ENCODE assay signal across 1 cellular context in the genomic region with DNA sequence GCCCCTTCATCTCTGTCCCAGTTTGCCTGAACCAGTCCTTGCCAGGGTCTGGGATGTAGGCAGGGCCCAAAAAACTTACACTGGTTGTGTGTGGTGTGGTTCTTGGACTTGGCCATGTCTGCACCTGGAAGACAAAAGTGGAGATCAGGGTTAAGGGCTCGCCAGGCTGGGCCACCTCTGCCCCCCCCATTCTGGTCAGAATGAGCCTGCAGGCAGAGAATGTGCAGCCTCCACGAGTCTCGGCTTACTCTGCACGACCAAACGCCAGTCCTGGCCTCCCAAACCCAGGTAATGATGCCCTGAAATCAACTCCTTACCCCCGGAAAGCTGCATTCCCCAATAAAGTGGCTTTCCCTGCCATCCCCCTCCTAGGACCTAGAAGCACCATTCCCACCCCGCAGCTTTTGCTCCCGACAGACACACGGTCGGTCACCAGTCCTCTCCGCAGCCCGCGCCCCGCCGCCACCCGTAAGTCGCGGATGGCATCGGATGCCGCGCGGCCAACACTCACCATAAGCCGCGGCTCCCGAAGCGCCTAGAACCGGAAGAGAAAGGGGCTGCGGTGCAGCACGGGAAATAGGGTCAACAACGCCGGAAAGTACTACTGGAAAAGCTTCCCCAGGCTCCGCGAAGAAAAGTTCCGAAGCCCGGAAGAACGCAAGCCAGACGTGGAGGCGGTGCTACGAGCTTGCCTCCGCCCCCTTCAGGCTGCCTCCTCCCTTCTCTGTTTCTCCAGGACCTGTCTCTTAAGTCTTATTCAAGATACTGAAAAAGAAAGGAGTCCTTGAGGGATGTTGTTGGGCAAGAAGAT.
A peak's percentile ranks its signal among the peaks of the same experiment; 100 is the strongest.
TF ChIP-seq lines count a peak whose summit lies in the region.

A gene (minus strand): TSS at position 550 of the 811 bp plus-strand sequence. CDS start 434 bp downstream, at position 116.

TF ChIP-seq in K562, 482 proteins besides CTCF, POLR2A, EP300 and RAD21 (continued from another document and continues in another):
- TF ChIP-seq PHF8 (IDR thresholded peaks at IDR 0.05; ENCODE audit: borderline replicate concordance, low read length) (peak; percentile 89), MAZ (CRISPR knock-in tag; conservative IDR thresholded peaks at IDR 0.05 in 1 of 2, IDR thresholded peaks at IDR 0.05 in 1 of 2) (peak; percentile 34 to 54; a peak in 2 of 4 replicates), SUPT5H (IDR thresholded peaks at IDR 0.05) (peak; percentile 96), NFRKB (IDR thresholded peaks at IDR 0.05; ENCODE audit: low read depth) (peak; percentile 91), POLR2AphosphoS5 (IDR thresholded peaks at IDR 0.05; ENCODE audit: control insufficient read depth, insufficient read depth, low read depth, low read length) (peak; percentile 94), HMG20B (CRISPR knock-in tag; IDR thresholded peaks at IDR 0.05) (no peak), CREBBP (IDR thresholded peaks at IDR 0.05; ENCODE audit: low read depth, low read length) (no peak), ZNF830 (CRISPR knock-in tag; IDR thresholded peaks at IDR 0.05) (no peak), MCM7 (IDR thresholded peaks at IDR 0.05) (no peak), SIN3A (IDR thresholded peaks at IDR 0.05; ENCODE audit: borderline replicate concordance in 2 of 2, control insufficient read depth in 1 of 2, low read depth in 2 of 2, low read length in 2 of 2) (no peak), ARID2 (IDR thresholded peaks at IDR 0.05) (no peak), ZNF696 (CRISPR knock-in tag; conservative IDR thresholded peaks at IDR 0.05) (no peak), SAFB (IDR thresholded peaks at IDR 0.05; ENCODE audit: borderline replicate concordance, low read depth, low read length) (no peak), GABPA (tag; conservative IDR thresholded peaks at IDR 0.05; ENCODE audit: low read depth) (peak; percentile 99), THRAP3 (IDR thresholded peaks at IDR 0.05; ENCODE audit: borderline replicate concordance) (peak; percentile 31; the same call in 1 of the 2 replicates), GATA2 (CRISPR knock-in tag; IDR thresholded peaks at IDR 0.05) (no peak), KDM1A (IDR thresholded peaks at IDR 0.05) (no peak), CBX1 (IDR thresholded peaks at IDR 0.05; ENCODE audit: low read depth) (peak; percentile 78), TARDBP (IDR thresholded peaks at IDR 0.05) (no peak)
- TF ChIP-seq, protein P1, sequence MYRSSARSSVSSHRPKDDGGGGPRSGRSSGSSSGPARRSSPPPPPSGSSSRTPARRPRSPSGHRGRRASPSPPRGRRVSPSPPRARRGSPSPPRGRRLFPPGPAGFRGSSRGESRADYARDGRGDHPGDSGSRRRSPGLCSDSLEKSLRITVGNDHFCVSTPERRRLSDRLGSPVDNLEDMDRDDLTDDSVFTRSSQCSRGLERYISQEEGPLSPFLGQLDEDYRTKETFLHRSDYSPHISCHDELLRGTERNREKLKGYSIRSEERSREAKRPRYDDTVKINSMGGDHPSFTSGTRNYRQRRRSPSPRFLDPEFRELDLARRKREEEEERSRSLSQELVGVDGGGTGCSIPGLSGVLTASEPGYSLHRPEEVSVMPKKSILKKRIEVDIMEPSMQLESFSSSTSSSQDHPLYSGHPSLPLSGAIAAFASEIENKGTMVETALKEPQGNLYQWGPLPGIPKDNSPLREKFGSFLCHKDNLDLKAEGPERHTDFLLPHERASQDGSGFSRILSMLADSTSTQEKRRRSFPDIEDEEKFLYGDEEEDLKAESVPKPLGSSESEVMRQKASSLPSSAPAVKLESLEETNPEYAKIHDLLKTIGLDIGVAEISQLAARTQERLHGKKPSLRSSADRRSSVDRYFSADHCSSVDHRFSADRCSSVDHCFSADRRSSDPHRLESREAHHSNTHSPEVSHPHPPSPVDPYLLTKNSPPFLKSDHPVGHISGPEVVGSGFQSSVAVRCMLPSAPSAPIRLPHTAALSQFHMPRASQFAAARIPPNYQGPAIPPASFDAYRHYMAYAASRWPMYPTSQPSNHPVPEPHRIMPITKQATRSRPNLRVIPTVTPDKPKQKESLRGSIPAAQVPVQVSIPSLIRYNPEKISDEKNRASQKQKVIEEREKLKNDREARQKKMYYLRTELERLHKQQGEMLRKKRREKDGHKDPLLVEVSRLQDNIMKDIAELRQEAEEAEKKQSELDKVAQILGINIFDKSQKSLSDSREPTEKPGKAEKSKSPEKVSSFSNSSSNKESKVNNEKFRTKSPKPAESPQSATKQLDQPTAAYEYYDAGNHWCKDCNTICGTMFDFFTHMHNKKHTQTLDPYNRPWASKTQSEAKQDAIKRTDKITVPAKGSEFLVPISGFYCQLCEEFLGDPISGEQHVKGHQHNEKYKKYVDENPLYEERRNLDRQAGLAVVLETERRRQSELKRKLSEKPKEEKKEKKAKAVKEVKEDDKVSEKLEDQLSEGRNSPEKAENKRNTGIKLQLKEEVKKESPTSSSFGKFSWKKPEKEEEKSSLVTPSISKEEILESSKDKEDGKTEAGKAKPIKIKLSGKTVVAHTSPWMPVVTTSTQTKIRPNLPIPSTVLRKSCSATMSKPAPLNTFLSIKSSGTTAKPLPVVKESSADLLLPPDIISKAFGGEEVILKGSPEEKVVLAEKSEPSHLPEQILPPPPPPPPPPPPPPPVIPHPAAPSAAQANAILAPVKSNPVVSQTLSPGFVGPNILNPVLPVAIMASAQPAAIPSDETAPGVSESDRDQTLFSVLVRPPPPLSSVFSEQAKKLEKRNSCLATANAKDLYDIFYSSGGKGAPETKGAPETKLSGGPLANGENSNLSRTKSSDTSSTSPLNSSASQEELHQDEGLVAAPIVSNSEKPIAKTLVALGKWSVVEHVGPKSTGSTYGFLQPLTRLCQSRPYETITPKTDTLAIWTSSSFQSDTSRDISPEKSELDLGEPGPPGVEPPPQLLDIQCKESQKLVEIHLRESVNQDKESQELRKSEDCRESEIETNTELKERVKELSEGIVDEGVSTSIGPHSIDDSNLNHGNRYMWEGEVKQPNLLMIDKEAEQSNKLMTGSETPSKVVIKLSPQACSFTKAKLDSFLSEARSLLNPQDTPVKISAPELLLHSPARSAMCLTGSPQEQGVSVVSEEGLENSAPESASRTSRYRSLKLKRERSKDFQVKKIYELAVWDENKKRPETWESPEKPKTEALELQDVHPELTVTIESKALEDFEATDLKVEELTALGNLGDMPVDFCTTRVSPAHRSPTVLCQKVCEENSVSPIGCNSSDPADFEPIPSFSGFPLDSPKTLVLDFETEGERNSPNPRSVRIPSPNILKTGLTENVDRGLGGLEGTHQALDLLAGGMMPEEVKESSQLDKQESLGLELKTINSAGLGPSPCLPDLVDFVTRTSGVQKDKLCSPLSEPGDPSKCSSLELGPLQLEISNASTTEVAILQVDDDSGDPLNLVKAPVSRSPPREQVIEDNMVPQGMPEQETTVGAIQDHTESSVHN (IDR thresholded peaks at IDR 0.05; ENCODE audit: borderline replicate concordance in 1 of 2, low read depth in 1 of 2), result peak in 1 of 2 experiments; percentile 91; a peak in 2 of 4 replicates
- TF ChIP-seq, protein P2, sequence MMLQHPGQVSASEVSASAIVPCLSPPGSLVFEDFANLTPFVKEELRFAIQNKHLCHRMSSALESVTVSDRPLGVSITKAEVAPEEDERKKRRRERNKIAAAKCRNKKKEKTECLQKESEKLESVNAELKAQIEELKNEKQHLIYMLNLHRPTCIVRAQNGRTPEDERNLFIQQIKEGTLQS (IDR thresholded peaks at IDR 0.05), result no peak
- TF ChIP-seq, protein P2 (CRISPR knock-in tag; conservative IDR thresholded peaks at IDR 0.05), result 0 out of 2 replicates have a peak, but pooled peaks have one; percentile 60
- TF ChIP-seq, protein P3, sequence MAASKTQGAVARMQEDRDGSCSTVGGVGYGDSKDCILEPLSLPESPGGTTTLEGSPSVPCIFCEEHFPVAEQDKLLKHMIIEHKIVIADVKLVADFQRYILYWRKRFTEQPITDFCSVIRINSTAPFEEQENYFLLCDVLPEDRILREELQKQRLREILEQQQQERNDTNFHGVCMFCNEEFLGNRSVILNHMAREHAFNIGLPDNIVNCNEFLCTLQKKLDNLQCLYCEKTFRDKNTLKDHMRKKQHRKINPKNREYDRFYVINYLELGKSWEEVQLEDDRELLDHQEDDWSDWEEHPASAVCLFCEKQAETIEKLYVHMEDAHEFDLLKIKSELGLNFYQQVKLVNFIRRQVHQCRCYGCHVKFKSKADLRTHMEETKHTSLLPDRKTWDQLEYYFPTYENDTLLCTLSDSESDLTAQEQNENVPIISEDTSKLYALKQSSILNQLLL (CRISPR knock-in tag; IDR thresholded peaks at IDR 0.05; ENCODE audit: borderline replicate concordance), result no peak
- TF ChIP-seq, protein P4, sequence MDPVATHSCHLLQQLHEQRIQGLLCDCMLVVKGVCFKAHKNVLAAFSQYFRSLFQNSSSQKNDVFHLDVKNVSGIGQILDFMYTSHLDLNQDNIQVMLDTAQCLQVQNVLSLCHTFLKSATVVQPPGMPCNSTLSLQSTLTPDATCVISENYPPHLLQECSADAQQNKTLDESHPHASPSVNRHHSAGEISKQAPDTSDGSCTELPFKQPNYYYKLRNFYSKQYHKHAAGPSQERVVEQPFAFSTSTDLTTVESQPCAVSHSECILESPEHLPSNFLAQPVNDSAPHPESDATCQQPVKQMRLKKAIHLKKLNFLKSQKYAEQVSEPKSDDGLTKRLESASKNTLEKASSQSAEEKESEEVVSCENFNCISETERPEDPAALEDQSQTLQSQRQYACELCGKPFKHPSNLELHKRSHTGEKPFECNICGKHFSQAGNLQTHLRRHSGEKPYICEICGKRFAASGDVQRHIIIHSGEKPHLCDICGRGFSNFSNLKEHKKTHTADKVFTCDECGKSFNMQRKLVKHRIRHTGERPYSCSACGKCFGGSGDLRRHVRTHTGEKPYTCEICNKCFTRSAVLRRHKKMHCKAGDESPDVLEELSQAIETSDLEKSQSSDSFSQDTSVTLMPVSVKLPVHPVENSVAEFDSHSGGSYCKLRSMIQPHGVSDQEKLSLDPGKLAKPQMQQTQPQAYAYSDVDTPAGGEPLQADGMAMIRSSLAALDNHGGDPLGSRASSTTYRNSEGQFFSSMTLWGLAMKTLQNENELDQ (CRISPR knock-in tag; IDR thresholded peaks at IDR 0.05; ENCODE audit: borderline replicate concordance), result no peak
- TF ChIP-seq, protein P5, sequence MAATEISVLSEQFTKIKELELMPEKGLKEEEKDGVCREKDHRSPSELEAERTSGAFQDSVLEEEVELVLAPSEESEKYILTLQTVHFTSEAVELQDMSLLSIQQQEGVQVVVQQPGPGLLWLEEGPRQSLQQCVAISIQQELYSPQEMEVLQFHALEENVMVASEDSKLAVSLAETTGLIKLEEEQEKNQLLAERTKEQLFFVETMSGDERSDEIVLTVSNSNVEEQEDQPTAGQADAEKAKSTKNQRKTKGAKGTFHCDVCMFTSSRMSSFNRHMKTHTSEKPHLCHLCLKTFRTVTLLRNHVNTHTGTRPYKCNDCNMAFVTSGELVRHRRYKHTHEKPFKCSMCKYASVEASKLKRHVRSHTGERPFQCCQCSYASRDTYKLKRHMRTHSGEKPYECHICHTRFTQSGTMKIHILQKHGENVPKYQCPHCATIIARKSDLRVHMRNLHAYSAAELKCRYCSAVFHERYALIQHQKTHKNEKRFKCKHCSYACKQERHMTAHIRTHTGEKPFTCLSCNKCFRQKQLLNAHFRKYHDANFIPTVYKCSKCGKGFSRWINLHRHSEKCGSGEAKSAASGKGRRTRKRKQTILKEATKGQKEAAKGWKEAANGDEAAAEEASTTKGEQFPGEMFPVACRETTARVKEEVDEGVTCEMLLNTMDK (IDR thresholded peaks at IDR 0.05; ENCODE audit: borderline replicate concordance, insufficient read depth, low read depth, low read length, poor library complexity, severe bottlenecking), result no peak
- TF ChIP-seq, protein P6, sequence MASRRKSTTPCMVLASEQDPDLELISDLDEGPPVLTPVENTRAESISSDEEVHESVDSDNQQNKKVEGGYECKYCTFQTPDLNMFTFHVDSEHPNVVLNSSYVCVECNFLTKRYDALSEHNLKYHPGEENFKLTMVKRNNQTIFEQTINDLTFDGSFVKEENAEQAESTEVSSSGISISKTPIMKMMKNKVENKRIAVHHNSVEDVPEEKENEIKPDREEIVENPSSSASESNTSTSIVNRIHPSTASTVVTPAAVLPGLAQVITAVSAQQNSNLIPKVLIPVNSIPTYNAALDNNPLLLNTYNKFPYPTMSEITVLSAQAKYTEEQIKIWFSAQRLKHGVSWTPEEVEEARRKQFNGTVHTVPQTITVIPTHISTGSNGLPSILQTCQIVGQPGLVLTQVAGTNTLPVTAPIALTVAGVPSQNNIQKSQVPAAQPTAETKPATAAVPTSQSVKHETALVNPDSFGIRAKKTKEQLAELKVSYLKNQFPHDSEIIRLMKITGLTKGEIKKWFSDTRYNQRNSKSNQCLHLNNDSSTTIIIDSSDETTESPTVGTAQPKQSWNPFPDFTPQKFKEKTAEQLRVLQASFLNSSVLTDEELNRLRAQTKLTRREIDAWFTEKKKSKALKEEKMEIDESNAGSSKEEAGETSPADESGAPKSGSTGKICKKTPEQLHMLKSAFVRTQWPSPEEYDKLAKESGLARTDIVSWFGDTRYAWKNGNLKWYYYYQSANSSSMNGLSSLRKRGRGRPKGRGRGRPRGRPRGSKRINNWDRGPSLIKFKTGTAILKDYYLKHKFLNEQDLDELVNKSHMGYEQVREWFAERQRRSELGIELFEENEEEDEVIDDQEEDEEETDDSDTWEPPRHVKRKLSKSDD (conservative IDR thresholded peaks at IDR 0.05; ENCODE audit: low read length), result 0 out of 2 replicates have a peak, but pooled peaks have one; percentile 51
- TF ChIP-seq, protein P7, sequence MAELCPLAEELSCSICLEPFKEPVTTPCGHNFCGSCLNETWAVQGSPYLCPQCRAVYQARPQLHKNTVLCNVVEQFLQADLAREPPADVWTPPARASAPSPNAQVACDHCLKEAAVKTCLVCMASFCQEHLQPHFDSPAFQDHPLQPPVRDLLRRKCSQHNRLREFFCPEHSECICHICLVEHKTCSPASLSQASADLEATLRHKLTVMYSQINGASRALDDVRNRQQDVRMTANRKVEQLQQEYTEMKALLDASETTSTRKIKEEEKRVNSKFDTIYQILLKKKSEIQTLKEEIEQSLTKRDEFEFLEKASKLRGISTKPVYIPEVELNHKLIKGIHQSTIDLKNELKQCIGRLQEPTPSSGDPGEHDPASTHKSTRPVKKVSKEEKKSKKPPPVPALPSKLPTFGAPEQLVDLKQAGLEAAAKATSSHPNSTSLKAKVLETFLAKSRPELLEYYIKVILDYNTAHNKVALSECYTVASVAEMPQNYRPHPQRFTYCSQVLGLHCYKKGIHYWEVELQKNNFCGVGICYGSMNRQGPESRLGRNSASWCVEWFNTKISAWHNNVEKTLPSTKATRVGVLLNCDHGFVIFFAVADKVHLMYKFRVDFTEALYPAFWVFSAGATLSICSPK (IDR thresholded peaks at IDR 0.05; ENCODE audit: borderline replicate concordance), result peak; percentile 77; the same call in 1 of the 2 replicates
- TF ChIP-seq, protein P8, sequence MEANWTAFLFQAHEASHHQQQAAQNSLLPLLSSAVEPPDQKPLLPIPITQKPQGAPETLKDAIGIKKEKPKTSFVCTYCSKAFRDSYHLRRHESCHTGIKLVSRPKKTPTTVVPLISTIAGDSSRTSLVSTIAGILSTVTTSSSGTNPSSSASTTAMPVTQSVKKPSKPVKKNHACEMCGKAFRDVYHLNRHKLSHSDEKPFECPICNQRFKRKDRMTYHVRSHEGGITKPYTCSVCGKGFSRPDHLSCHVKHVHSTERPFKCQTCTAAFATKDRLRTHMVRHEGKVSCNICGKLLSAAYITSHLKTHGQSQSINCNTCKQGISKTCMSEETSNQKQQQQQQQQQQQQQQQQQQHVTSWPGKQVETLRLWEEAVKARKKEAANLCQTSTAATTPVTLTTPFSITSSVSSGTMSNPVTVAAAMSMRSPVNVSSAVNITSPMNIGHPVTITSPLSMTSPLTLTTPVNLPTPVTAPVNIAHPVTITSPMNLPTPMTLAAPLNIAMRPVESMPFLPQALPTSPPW (CRISPR knock-in tag; IDR thresholded peaks at IDR 0.05), result peak; percentile 59
